Comparison of ENCODE assay signal across 10 cellular contexts in the genomic region with DNA sequence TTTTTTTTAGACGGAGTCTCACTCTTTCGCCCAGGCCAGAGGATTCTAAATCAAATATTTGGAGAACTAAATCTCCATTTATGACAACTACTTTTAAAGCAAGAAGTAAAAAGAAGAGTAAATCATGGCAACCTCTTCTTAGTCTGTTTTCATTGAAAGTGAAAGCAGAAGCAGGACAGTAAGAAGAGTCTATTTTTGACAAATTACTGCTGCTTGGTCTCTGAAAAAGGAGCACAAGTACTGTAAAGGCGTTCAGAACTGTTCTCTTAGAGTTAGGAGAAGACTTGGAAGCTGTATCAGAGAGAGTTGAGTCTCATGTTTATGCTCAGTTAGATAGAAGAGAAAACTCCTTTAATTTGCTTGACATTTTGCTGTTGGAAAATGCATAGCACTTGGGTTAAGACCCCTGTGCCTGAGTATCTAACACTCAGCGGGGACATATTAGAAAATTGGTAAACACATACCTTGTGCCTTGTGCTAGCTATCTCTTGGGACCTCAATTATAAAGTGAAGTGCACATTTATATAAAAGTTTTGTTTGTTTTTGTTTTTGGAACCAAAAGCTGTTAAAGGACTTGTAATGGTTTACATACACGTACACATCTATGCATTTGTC.
DNase-seq lines count a peak whose midpoint lies in the region; ATAC-seq and TF ChIP-seq lines count a peak whose summit lies in the region.
"Had no signal": no experiment of that assay in that cellular context is flagged by ENCODE, and none has a peak within 500 bp of the region (broad histone marks: within the 10 kb centered on the region; RNA-seq: fewer than 3 reads in every experiment).

No MANE protein-coding gene starts in this region.

- intact Hi-C loops in activated CD4-positive, alpha-beta memory T cell treated with anti-CD3 and anti-CD28 coated beads for 36 hours (cut with micrococcal nuclease) = no loop called here

- no peak overlapping the region for H3K4me3 Mint-ChIP-seq in nephron
- H3K4me3 Mint-ChIP-seq in activated CD4-positive, alpha-beta memory T cell treated with anti-CD3 and anti-CD28 coated beads for 36 hours = no peak overlapping the region
- H3K4me3 Mint-ChIP-seq: activated CD8-positive, alpha-beta T cell treated with anti-CD3 and anti-CD28 coated beads for 36 hours; activated naive CD8-positive, alpha-beta T cell treated with anti-CD3 and anti-CD28 coated beads for 36 hours had no signal

- POLR2A ChIA-PET in activated CD4-positive, alpha-beta memory T cell treated with anti-CD3 and anti-CD28 coated beads for 36 hours (lab: Charles Lee) = no interaction called here

- H3K36me3 Mint-ChIP-seq in nephron (ENCODE audit: low read depth) = no peaks in the 10 kb centered on the region
- no peaks in the 10 kb centered on the region for H3K36me3 Mint-ChIP-seq in activated CD4-positive, alpha-beta memory T cell treated with anti-CD3 and anti-CD28 coated beads for 36 hours
- H3K36me3 Mint-ChIP-seq: activated naive CD8-positive, alpha-beta T cell treated with anti-CD3 and anti-CD28 coated beads for 36 hours had no signal

- H3K27me3 Mint-ChIP-seq in nephron (ENCODE audit: low read depth) = no peaks in the 10 kb centered on the region
- H3K27me3 Mint-ChIP-seq in activated CD4-positive, alpha-beta memory T cell treated with anti-CD3 and anti-CD28 coated beads for 36 hours = no peaks in the 10 kb centered on the region
- H3K27me3 Mint-ChIP-seq: activated CD8-positive, alpha-beta T cell treated with anti-CD3 and anti-CD28 coated beads for 36 hours; activated naive CD8-positive, alpha-beta T cell treated with anti-CD3 and anti-CD28 coated beads for 36 hours had no signal

- ATAC-seq in GM19043 (IDR thresholded peaks at IDR 0.05; ENCODE audit: low read depth, unreplicated experiment) = peak; percentile 73
- ATAC-seq in HG02588 (IDR thresholded peaks at IDR 0.05; ENCODE audit: unreplicated experiment) = peak; percentile 78
- peak; percentile 88 for ATAC-seq in HG03520 (IDR thresholded peaks at IDR 0.05; ENCODE audit: unreplicated experiment)
- ATAC-seq: activated CD8-positive, alpha-beta T cell treated with anti-CD3 and anti-CD28 coated beads for 36 hours had no signal

- no peak for DNase-seq in activated CD4-positive, alpha-beta T cell treated with anti-CD3 and anti-CD28 coated beads, Interleukin-2, amount 50 U/mL, for 48 hours
- no peak for DNase-seq in SW 1271 (lab: John Stamatoyannopoulos, UW)
- no peak for DNase-seq in activated CD4-positive, alpha-beta memory T cell treated with anti-CD3 and anti-CD28 coated beads for 36 hours
- DNase-seq: activated CD8-positive, alpha-beta T cell treated with anti-CD3 and anti-CD28 coated beads for 36 hours; activated naive CD8-positive, alpha-beta T cell treated with anti-CD3 and anti-CD28 coated beads for 36 hours; midbrain had no signal

- TF ChIP-seq CTCF in nephron (IDR thresholded peaks at IDR 0.05; ENCODE audit: unreplicated experiment in 3 of 3) = no peak

- peaks cover 4% of the 10 kb centered on the region for H3K4me1 Mint-ChIP-seq in nephron
- H3K4me1 Mint-ChIP-seq in activated CD4-positive, alpha-beta memory T cell treated with anti-CD3 and anti-CD28 coated beads for 36 hours (ENCODE audit: low read depth) = no peaks in the 10 kb centered on the region
- H3K4me1 Mint-ChIP-seq: activated naive CD8-positive, alpha-beta T cell treated with anti-CD3 and anti-CD28 coated beads for 36 hours had no signal

- H3K9me3 Mint-ChIP-seq in nephron = no peaks in the 10 kb centered on the region
- H3K9me3 Mint-ChIP-seq in activated CD4-positive, alpha-beta memory T cell treated with anti-CD3 and anti-CD28 coated beads for 36 hours = no peaks in the 10 kb centered on the region
- H3K9me3 Mint-ChIP-seq: activated naive CD8-positive, alpha-beta T cell treated with anti-CD3 and anti-CD28 coated beads for 36 hours had no signal

- H3K27ac Mint-ChIP-seq in nephron = peak overlapping the region in 2 of 3 experiments; percentile 10 to 45
- H3K27ac Mint-ChIP-seq in activated CD4-positive, alpha-beta memory T cell treated with anti-CD3 and anti-CD28 coated beads for 36 hours = no peak overlapping the region
- H3K27ac Mint-ChIP-seq: activated CD8-positive, alpha-beta T cell treated with anti-CD3 and anti-CD28 coated beads for 36 hours; activated naive CD8-positive, alpha-beta T cell treated with anti-CD3 and anti-CD28 coated beads for 36 hours had no signal

- CTCF ChIA-PET in activated CD4-positive, alpha-beta memory T cell treated with anti-CD3 and anti-CD28 coated beads for 36 hours (lab: Charles Lee) = no interaction called here
